Comparison of ENCODE assay signal across 9 cellular contexts in genomic region chr14:37198273-37198598, GRCh38. TPM values are rescaled to one million over a fixed set of nuclear protein-coding genes. Genes with fewer than 3 reads are reported as not detected.
A peak's percentile ranks its signal among the peaks of the same experiment; 100 is the strongest.
DNase-seq lines count a peak whose midpoint lies in the region; ATAC-seq and TF ChIP-seq lines count a peak whose summit lies in the region.
"Had no signal": no experiment of that assay in that cellular context is flagged by ENCODE, and none has a peak within 500 bp of the region (broad histone marks: within the 10 kb centered on the region; RNA-seq: fewer than 3 reads in every experiment).

No MANE protein-coding gene starts in this region.

- H3K36me3 ChIP-seq in BE2C (no peaks in the 10 kb centered on the region), osteoblast (ENCODE audit: insufficient read depth, low read length) (no peaks in the 10 kb centered on the region)

- ATAC-seq in T-cell (replicated peaks in 1 of 4) (no peak), HG02763 (IDR thresholded peaks at IDR 0.05; ENCODE audit: unreplicated experiment) (no peak), HG02981 (IDR thresholded peaks at IDR 0.05; ENCODE audit: unreplicated experiment) (no peak), GM18517 (IDR thresholded peaks at IDR 0.05; ENCODE audit: unreplicated experiment) (no peak)

- peaks cover 16 to 17% of the 10 kb centered on the region in 2 donors for H3K27me3 Mint-ChIP-seq in T-cell

- H3K27ac ChIP-seq in osteoblast (ENCODE audit: low read depth, low read length), result peak overlapping the region; percentile 84

- no peaks in the 10 kb centered on the region for H3K4me1 ChIP-seq in BE2C
- no peaks in the 10 kb centered on the region for H3K4me1 ChIP-seq in osteoblast (ENCODE audit: insufficient read depth, low read length)

- peak overlapping the region; percentile 66 for H3K4me3 ChIP-seq in BE2C (ENCODE audit: low read depth, low read length)
- H3K4me3 ChIP-seq in fibroblast of pulmonary artery (replicated peaks; ENCODE audit: low read depth, low read length), result peak overlapping the region; percentile 80
- H3K4me3 ChIP-seq in osteoblast (ENCODE audit: insufficient read depth, low read length), result peak overlapping the region; percentile 90

- no peak overlapping the region for H3K27ac Mint-ChIP-seq in T-cell

- H3K9me3 Mint-ChIP-seq in T-cell, result peaks cover 0 to 6% (median 0%) of the 10 kb centered on the region in 3 donors

- peaks cover 11 to 15% (median 15%) of the 10 kb centered on the region in 3 donors for H3K4me1 Mint-ChIP-seq in T-cell

- CTCF ChIA-PET in T-cell (lab: Charles Lee), result no interaction called here

- H3K4me3 Mint-ChIP-seq in T-cell, result peak overlapping the region; percentile 48 to 71 (median 52)

- POLR2A ChIA-PET in T-cell (lab: Charles Lee), result no interaction called here

- no peaks in the 10 kb centered on the region; the same call in 1 of the 2 replicates for H3K27me3 ChIP-seq in BE2C
- no peaks in the 10 kb centered on the region for H3K27me3 ChIP-seq in osteoblast (ENCODE audit: insufficient read depth, low read length)

- no peaks in the 10 kb centered on the region for H3K79me2 ChIP-seq in osteoblast (ENCODE audit: insufficient read depth, low read length)

- H3K36me3 Mint-ChIP-seq in T-cell, result no peaks in the 10 kb centered on the region

- H3K9me3 ChIP-seq in BE2C (no peaks in the 10 kb centered on the region), osteoblast (ENCODE audit: low read depth, low read length) (no peaks in the 10 kb centered on the region)

- DNase-seq in BE2C (no peak), T-cell (no peak), fibroblast of pulmonary artery (ENCODE audit: low read depth) (no peak), osteoblast (ENCODE audit: insufficient read length, low spot score, missing footprints) (peak; percentile 64), foreskin melanocyte (no peak)

- H3K4me2 ChIP-seq in osteoblast (ENCODE audit: insufficient read depth, low read length), result peak overlapping the region; percentile 89

- H4K20me1 ChIP-seq in osteoblast (ENCODE audit: insufficient read depth, low read length), result no peaks in the 10 kb centered on the region

- no peak for TF ChIP-seq CTCF in BE2C (IDR thresholded peaks at IDR 0.05; ENCODE audit: low read depth, low read length)
- TF ChIP-seq CTCF in fibroblast of pulmonary artery (IDR thresholded peaks at IDR 0.05; ENCODE audit: low read length, missing control alignments), result no peak
- TF ChIP-seq CTCF in osteoblast (IDR thresholded peaks at IDR 0.05; ENCODE audit: extremely low read depth, low read depth, low read length), result no peak

- peak overlapping the region; percentile 94 for H2AFZ ChIP-seq in osteoblast (ENCODE audit: low read length)

RNA-seq across cellular contexts. Expression of gene MIPOL1, which starts 0.5 kb away (rescaled TPM):
- polyA plus RNA-seq in BE2C (2012; ENCODE audit: insufficient read depth, insufficient read length, low read depth), result 1.2 TPM
- under 1 TPM in 4 of 5 donors, not detected in 1; 0.20 to 0.49 (median 0.29) TPM for total RNA-seq in T-cell
- total RNA-seq in osteoblast, result 9.0 and 9.7 TPM in 2 replicates
- total RNA-seq: T-helper 2 cell treated with Interferon-gamma antibody and Interleukin-4, amounts not matched to agents 100 ng/mL and 5 ng/mL, for 36 hours had no signal

RNA-seq across cellular contexts. Expression of gene SLC25A21, which starts 25.8 kb away (rescaled TPM):
- polyA plus RNA-seq in BE2C (2012; ENCODE audit: insufficient read depth, insufficient read length, low read depth), result 1.2 TPM
- not detected for total RNA-seq in T-cell
- total RNA-seq in osteoblast, result 0.29 and 0.72 TPM in 2 replicates
- total RNA-seq: T-helper 2 cell treated with Interferon-gamma antibody and Interleukin-4, amounts not matched to agents 100 ng/mL and 5 ng/mL, for 36 hours had no signal
